In the genomic region with DNA sequence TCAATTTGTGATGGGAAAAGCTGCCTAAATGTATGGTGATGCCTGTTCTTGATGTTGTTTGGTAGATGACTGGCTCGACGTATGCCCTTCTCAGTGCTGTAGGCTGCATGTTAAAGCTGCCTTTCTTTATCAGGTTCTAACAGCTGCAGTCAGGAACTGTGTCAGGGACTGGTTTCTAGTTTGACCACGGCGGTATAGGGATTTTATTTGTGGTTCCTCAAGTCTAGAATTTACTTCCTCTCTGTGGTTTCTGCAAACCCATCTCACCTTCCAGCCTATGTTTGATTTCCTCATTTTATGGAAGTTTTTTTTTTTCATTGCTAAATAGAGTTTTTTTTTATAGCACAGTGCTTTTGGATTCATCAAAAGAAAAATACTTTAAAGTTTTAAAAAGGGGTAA, we compare ENCODE assay signal across 1 cellular context.
TF ChIP-seq lines count a peak whose summit lies in the region.

No MANE protein-coding gene starts in this region.

TF ChIP-seq in WTC11, 78 proteins besides CTCF, POLR2A, EP300 and RAD21 (continued from another document):
- TF ChIP-seq, protein P1, sequence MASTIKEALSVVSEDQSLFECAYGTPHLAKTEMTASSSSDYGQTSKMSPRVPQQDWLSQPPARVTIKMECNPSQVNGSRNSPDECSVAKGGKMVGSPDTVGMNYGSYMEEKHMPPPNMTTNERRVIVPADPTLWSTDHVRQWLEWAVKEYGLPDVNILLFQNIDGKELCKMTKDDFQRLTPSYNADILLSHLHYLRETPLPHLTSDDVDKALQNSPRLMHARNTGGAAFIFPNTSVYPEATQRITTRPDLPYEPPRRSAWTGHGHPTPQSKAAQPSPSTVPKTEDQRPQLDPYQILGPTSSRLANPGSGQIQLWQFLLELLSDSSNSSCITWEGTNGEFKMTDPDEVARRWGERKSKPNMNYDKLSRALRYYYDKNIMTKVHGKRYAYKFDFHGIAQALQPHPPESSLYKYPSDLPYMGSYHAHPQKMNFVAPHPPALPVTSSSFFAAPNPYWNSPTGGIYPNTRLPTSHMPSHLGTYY (CRISPR knock-in tag; IDR thresholded peaks at IDR 0.05) = no peak
